In the genomic region with DNA sequence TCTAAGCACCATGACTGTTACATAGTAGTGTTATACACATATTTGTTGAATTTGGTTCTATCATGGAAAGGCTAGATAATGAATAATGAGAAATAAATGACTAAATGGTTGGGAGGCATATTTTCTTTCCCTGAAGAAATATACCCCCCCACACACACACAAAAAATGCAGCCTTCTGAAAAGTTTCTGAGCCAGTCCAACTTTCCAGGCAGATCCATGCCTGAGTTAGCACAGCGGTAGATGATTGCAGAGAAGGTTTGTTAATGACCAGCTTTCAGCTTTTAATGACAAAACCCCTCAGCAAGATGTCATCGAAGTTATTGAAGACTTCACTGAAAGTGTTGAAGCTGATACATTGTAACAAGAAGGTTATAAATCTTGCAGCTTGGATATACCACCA, we compare ENCODE assay signal across 21 cellular contexts.
DNase-seq lines count a peak whose midpoint lies in the region; ATAC-seq, FAIRE-seq and TF ChIP-seq lines count a peak whose summit lies in the region.
"Had no signal": no experiment of that assay in that cellular context is flagged by ENCODE, and none has a peak within 500 bp of the region (broad histone marks: within the 10 kb centered on the region; RNA-seq: fewer than 3 reads in every experiment).

No MANE protein-coding gene starts in this region.

- H3K9me3 Mint-ChIP-seq in GM23338 (no peaks in the 10 kb centered on the region), nephron (no peaks in the 10 kb centered on the region)

- H3K4me3 Mint-ChIP-seq in GM23338 (no peak overlapping the region), nephron (no peak overlapping the region)
- H3K4me3 Mint-ChIP-seq: CD4-positive, CD25-positive, alpha-beta regulatory T cell; CD8-positive, alpha-beta memory T cell; HFFc6; IgD-negative memory B cell had no signal

- H3K4me1 ChIP-seq in GM23338 (ENCODE audit: insufficient read depth) = no peaks in the 10 kb centered on the region
- H3K4me1 ChIP-seq: BE2C had no signal

- no peaks in the 10 kb centered on the region for H3K36me3 ChIP-seq in GM23338 (ENCODE audit: insufficient read depth)
- H3K36me3 ChIP-seq: BE2C had no signal

- H3K9me2 ChIP-seq in GM23338 (ENCODE audit: insufficient read depth) = no peaks in the 10 kb centered on the region; the same call in 1 of the 2 replicates

- H3K27ac ChIP-seq in GM23338 (ENCODE audit: low read depth) = no peak overlapping the region

- no peak overlapping the region for H3K4me2 ChIP-seq in GM23338

- H3F3A ChIP-seq in GM23338 (replicated peaks; ENCODE audit: low read depth) = no peaks in the 10 kb centered on the region

- TF ChIP-seq CTCF in GM23338 (conservative IDR thresholded peaks at IDR 0.05; ENCODE audit: low read depth in 2 of 2) (no peak), nephron (IDR thresholded peaks at IDR 0.05; ENCODE audit: unreplicated experiment in 3 of 3) (no peak), D721Med (IDR thresholded peaks at IDR 0.05; ENCODE audit: insufficient read depth, missing control alignments) (no peak)

- no peak for FAIRE-seq in D721Med (lab: Jason Lieb, UNC)
- FAIRE-seq: GM12892, GM18507, HepG2 had no signal

- H3K27me3 Mint-ChIP-seq in GM23338 (ENCODE audit: insufficient read depth, low read depth, poor library complexity) (no peaks in the 10 kb centered on the region), nephron (ENCODE audit: low read depth) (no peaks in the 10 kb centered on the region)
- H3K27me3 Mint-ChIP-seq: CD4-positive, CD25-positive, alpha-beta regulatory T cell; CD8-positive, alpha-beta memory T cell; IgD-negative memory B cell had no signal

- no peak for DNase-seq in GM23338 (ENCODE audit: low spot score)
- DNase-seq in kidney glomerular epithelial cell (lab: John Stamatoyannopoulos, UW) = peak; percentile 93
- no peak for DNase-seq in inferior parietal cortex (ENCODE audit: extremely low spot score)
- DNase-seq in SHP77 (lab: John Stamatoyannopoulos, UW) = no peak
- no peak for DNase-seq in D721Med (ENCODE audit: insufficient read length, low spot score)
- DNase-seq: BE2C; C1 segment of cervical spinal cord; CD4-positive, CD25-positive, alpha-beta regulatory T cell; CD8-positive, alpha-beta memory T cell; COR-L47; DMS153; DMS79; GDM1; HFFc6; KG1 had no signal

- H4K20me1 ChIP-seq in GM23338 (replicated peaks; ENCODE audit: insufficient read depth) = no peaks in the 10 kb centered on the region

- no peaks in the 10 kb centered on the region for H3K4me1 Mint-ChIP-seq in GM23338
- peaks cover 5% of the 10 kb centered on the region for H3K4me1 Mint-ChIP-seq in nephron
- H3K4me1 Mint-ChIP-seq: CD4-positive, CD25-positive, alpha-beta regulatory T cell; CD8-positive, alpha-beta memory T cell; IgD-negative memory B cell had no signal

- 0 out of 2 replicates have a peak overlapping the region, but pooled peaks have one; percentile 34 for H2AFZ ChIP-seq in GM23338

- H3K36me3 Mint-ChIP-seq in GM23338 (ENCODE audit: low read depth) (no peaks in the 10 kb centered on the region), nephron (ENCODE audit: low read depth) (no peaks in the 10 kb centered on the region)
- H3K36me3 Mint-ChIP-seq: CD4-positive, CD25-positive, alpha-beta regulatory T cell; CD8-positive, alpha-beta memory T cell had no signal

- H3K27ac Mint-ChIP-seq in GM23338 = no peak overlapping the region
- H3K27ac Mint-ChIP-seq in nephron = peak overlapping the region; percentile 79 to 92 (median 86)
- H3K27ac Mint-ChIP-seq: CD4-positive, CD25-positive, alpha-beta regulatory T cell; CD8-positive, alpha-beta memory T cell; HFFc6; IgD-negative memory B cell had no signal

- ATAC-seq in GM23338 = no peak
- ATAC-seq: HCT116, HepG2 had no signal

- no peaks in the 10 kb centered on the region for H3K27me3 ChIP-seq in GM23338 (ENCODE audit: insufficient read depth)
- H3K27me3 ChIP-seq: BE2C had no signal

- H3K79me2 ChIP-seq in GM23338 (replicated peaks; ENCODE audit: insufficient read depth) = no peaks in the 10 kb centered on the region

- no peak overlapping the region for H3K4me3 ChIP-seq in GM23338

TF ChIP-seq in GM23338, 12 proteins besides CTCF, POLR2A, EP300 and RAD21 (continues in another document):
- TF ChIP-seq, protein P1, sequence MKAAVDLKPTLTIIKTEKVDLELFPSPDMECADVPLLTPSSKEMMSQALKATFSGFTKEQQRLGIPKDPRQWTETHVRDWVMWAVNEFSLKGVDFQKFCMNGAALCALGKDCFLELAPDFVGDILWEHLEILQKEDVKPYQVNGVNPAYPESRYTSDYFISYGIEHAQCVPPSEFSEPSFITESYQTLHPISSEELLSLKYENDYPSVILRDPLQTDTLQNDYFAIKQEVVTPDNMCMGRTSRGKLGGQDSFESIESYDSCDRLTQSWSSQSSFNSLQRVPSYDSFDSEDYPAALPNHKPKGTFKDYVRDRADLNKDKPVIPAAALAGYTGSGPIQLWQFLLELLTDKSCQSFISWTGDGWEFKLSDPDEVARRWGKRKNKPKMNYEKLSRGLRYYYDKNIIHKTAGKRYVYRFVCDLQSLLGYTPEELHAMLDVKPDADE (IDR thresholded peaks at IDR 0.05) = no peak
- TF ChIP-seq ZNF331 (CRISPR knock-in tag; IDR thresholded peaks at IDR 0.05; ENCODE audit: low read depth) = no peak
- TF ChIP-seq ZNF114 (CRISPR knock-in tag; IDR thresholded peaks at IDR 0.05) = no peak
- TF ChIP-seq EZH2 (IDR thresholded peaks at IDR 0.05; ENCODE audit: low read depth, unreplicated experiment) = no peak
- TF ChIP-seq CREB1 (CRISPR knock-in tag; IDR thresholded peaks at IDR 0.05; ENCODE audit: low read depth) = no peak
- no peak for TF ChIP-seq POLR2AphosphoS5 (IDR thresholded peaks at IDR 0.05; ENCODE audit: low read depth)
- no peak for TF ChIP-seq NANOG (IDR thresholded peaks at IDR 0.05; ENCODE audit: borderline replicate concordance)
- TF ChIP-seq, protein P2, sequence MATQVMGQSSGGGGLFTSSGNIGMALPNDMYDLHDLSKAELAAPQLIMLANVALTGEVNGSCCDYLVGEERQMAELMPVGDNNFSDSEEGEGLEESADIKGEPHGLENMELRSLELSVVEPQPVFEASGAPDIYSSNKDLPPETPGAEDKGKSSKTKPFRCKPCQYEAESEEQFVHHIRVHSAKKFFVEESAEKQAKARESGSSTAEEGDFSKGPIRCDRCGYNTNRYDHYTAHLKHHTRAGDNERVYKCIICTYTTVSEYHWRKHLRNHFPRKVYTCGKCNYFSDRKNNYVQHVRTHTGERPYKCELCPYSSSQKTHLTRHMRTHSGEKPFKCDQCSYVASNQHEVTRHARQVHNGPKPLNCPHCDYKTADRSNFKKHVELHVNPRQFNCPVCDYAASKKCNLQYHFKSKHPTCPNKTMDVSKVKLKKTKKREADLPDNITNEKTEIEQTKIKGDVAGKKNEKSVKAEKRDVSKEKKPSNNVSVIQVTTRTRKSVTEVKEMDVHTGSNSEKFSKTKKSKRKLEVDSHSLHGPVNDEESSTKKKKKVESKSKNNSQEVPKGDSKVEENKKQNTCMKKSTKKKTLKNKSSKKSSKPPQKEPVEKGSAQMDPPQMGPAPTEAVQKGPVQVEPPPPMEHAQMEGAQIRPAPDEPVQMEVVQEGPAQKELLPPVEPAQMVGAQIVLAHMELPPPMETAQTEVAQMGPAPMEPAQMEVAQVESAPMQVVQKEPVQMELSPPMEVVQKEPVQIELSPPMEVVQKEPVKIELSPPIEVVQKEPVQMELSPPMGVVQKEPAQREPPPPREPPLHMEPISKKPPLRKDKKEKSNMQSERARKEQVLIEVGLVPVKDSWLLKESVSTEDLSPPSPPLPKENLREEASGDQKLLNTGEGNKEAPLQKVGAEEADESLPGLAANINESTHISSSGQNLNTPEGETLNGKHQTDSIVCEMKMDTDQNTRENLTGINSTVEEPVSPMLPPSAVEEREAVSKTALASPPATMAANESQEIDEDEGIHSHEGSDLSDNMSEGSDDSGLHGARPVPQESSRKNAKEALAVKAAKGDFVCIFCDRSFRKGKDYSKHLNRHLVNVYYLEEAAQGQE (IDR thresholded peaks at IDR 0.05; ENCODE audit: unreplicated experiment) = no peak
- TF ChIP-seq JUNB (IDR thresholded peaks at IDR 0.05; ENCODE audit: unreplicated experiment) = no peak
- no peak for TF ChIP-seq STAT1 (IDR thresholded peaks at IDR 0.05; ENCODE audit: unreplicated experiment)
